In genomic region chr2:121313701-121314100, GRCh38 we compare ENCODE assay signal across 3 cellular contexts. TPM values are rescaled to one million over a fixed set of nuclear protein-coding genes. Genes with fewer than 3 reads are reported as not detected.
"Had no signal": no experiment of that assay in that cellular context is flagged by ENCODE, and none has a peak within 500 bp of the region (broad histone marks: within the 10 kb centered on the region; RNA-seq: fewer than 3 reads in every experiment).

No MANE protein-coding gene starts in this region.

RNA-seq across cellular contexts. Expression of gene TFCP2L1, which starts 28.7 kb away (rescaled TPM):
- total RNA-seq: activated T-helper 2 cell treated with anti-CD3 and anti-CD28 coated beads, Interferon-gamma antibody, Interleukin-2, Interleukin-4, amounts not matched to agents 10 μg/mL and 5 μg/mL and 100 μg/mL, durations not matched to agents 14 hours and 24 hours and 36 hours; cardiac muscle cell; T-helper 1 cell treated with Interleukin-12 subunit alpha and Interleukin-12 subunit beta and Interleukin-4 antibody, amounts not matched to agents 30 ng/mL and 1 ng/mL, for 36 hours had no signal
